ENCODE assay signal across 9 cellular contexts in the genomic region with DNA sequence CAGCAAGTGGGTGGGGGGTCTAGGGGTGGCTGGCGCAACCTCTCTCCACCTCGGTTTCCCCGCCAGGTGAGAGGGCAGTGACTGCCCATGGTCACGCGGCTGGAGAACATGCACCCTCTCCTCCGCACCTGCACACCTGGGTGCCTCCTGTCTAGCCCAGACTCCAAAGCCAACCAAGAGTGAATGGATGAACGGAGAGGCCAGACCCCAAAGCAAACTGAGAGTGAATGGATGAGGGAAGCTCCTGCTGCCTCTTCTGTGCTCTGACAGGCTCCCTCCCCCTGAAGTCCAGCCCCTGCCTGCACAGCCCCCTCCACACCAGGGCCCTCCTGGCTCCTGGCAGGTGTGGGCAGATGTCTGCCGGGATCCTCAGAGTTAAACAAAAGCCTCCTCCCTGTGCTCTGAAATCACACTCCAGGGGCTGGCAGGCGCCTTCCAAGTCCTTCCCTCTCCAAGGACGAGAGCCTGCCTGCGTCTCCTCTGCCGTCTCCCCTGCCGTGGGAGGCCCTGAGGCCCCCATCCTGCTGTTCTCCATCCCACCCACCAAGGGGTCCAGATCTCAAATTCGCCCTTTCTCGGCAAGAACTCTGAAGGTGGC. TPM values are rescaled to one million over a fixed set of nuclear protein-coding genes. Genes with fewer than 3 reads are reported as not detected.
A peak's percentile ranks its signal among the peaks of the same experiment; 100 is the strongest.
DNase-seq lines count a peak whose midpoint lies in the region; ATAC-seq and TF ChIP-seq lines count a peak whose summit lies in the region.
"Had no signal": no experiment of that assay in that cellular context is flagged by ENCODE, and none has a peak within 500 bp of the region (broad histone marks: within the 10 kb centered on the region; RNA-seq: fewer than 3 reads in every experiment).

No MANE protein-coding gene starts in this region.

- peak overlapping the region; percentile 82 to 94 (median 89) for H3K4me3 Mint-ChIP-seq in IgD-negative memory B cell
- peak overlapping the region; percentile 88 for H3K4me3 Mint-ChIP-seq in activated CD4-positive, alpha-beta memory T cell treated with anti-CD3 and anti-CD28 coated beads, Interleukin-2, amount 10 ng/mL, durations not matched to agents 7 days and 5 days
- peak overlapping the region; percentile 92 to 95 for H3K4me3 Mint-ChIP-seq in stimulated activated naive B cell treated with anti-CD40 and anti-IgM and Interleukin-4, amounts not matched to agents 10 μg/mL and 1 μg/mL and 100 μg/mL, for 72 hours

- H3K4me1 ChIP-seq in iPS-15b (ENCODE audit: control insufficient read depth, insufficient read depth, low read length), result peaks cover 2% of the 10 kb centered on the region

- DNase-seq in activated CD4-positive, alpha-beta memory T cell treated with anti-CD3 and anti-CD28 coated beads, Interleukin-2, amount 10 ng/mL, durations not matched to agents 7 days and 5 days, result no peak
- no peak for DNase-seq in stimulated activated naive B cell treated with anti-CD40 and anti-IgM and Interleukin-4, amounts not matched to agents 10 μg/mL and 1 μg/mL and 100 μg/mL, for 72 hours
- DNase-seq in GM20000 (ENCODE audit: low spot score), result no peak
- DNase-seq in germinal center (ENCODE audit: low spot score), result no peak
- no peak for DNase-seq in DMS153 (lab: John Stamatoyannopoulos, UW)
- DNase-seq: NCI-H1694 had no signal

- TF ChIP-seq CTCF in GM20000 (IDR thresholded peaks at IDR 0.05; ENCODE audit: extremely low read depth, missing control alignments), result no peak

- POLR2A ChIA-PET in activated CD4-positive, alpha-beta memory T cell treated with anti-CD3 and anti-CD28 coated beads, Interleukin-2, amount 10 ng/mL, durations not matched to agents 7 days and 5 days (lab: Charles Lee), result interaction anchor here (1.3 to 1.4 kb wide), 2 partner anchors 41 to 104 kb away, joined by 3 read pairs; no protein-coding TSS in a partner anchor

- no peaks in the 10 kb centered on the region for H3K27me3 ChIP-seq in iPS-15b (ENCODE audit: control insufficient read depth, insufficient read depth, low read length)

- CTCF ChIA-PET in activated CD4-positive, alpha-beta memory T cell treated with anti-CD3 and anti-CD28 coated beads, Interleukin-2, amount 10 ng/mL, durations not matched to agents 7 days and 5 days (lab: Charles Lee), result no interaction called here

- H3K36me3 ChIP-seq in iPS-15b (ENCODE audit: control insufficient read depth, insufficient read depth, low read length), result peaks cover 3% of the 10 kb centered on the region

- no peaks in the 10 kb centered on the region for H3K9me3 ChIP-seq in iPS-15b (ENCODE audit: control insufficient read depth, insufficient read depth, low read length)

- H3K36me3 Mint-ChIP-seq in IgD-negative memory B cell, result no peaks in the 10 kb centered on the region
- H3K36me3 Mint-ChIP-seq in activated CD4-positive, alpha-beta memory T cell treated with anti-CD3 and anti-CD28 coated beads, Interleukin-2, amount 10 ng/mL, durations not matched to agents 7 days and 5 days (ENCODE audit: low read depth), result peaks cover 16% of the 10 kb centered on the region
- H3K36me3 Mint-ChIP-seq in stimulated activated naive B cell treated with anti-CD40 and anti-IgM and Interleukin-4, amounts not matched to agents 10 μg/mL and 1 μg/mL and 100 μg/mL, for 72 hours, result peaks cover 10 to 19% of the 10 kb centered on the region in 2 donors

- no peak overlapping the region for H3K9ac ChIP-seq in iPS-15b (ENCODE audit: low read depth, low read length)

- ATAC-seq in stimulated activated naive B cell treated with anti-CD40 and anti-IgM and Interleukin-4, amounts not matched to agents 10 μg/mL and 1 μg/mL and 100 μg/mL, for 72 hours (replicated peaks), result no peak
- ATAC-seq in GM21390 (IDR thresholded peaks at IDR 0.05; ENCODE audit: unreplicated experiment), result no peak

- H3K27ac Mint-ChIP-seq in IgD-negative memory B cell, result peak overlapping the region; percentile 27 to 46 (median 39)
- peak overlapping the region; percentile 42 for H3K27ac Mint-ChIP-seq in activated CD4-positive, alpha-beta memory T cell treated with anti-CD3 and anti-CD28 coated beads, Interleukin-2, amount 10 ng/mL, durations not matched to agents 7 days and 5 days
- H3K27ac Mint-ChIP-seq in stimulated activated naive B cell treated with anti-CD40 and anti-IgM and Interleukin-4, amounts not matched to agents 10 μg/mL and 1 μg/mL and 100 μg/mL, for 72 hours, result peak overlapping the region; percentile 56

- peak overlapping the region; percentile 82 for H3K4me3 ChIP-seq in iPS-15b (ENCODE audit: low read depth, low read length)

- no peaks in the 10 kb centered on the region for H3K27me3 Mint-ChIP-seq in IgD-negative memory B cell
- no peaks in the 10 kb centered on the region for H3K27me3 Mint-ChIP-seq in activated CD4-positive, alpha-beta memory T cell treated with anti-CD3 and anti-CD28 coated beads, Interleukin-2, amount 10 ng/mL, durations not matched to agents 7 days and 5 days
- no peaks in the 10 kb centered on the region for H3K27me3 Mint-ChIP-seq in stimulated activated naive B cell treated with anti-CD40 and anti-IgM and Interleukin-4, amounts not matched to agents 10 μg/mL and 1 μg/mL and 100 μg/mL, for 72 hours

- H3K9me3 Mint-ChIP-seq in IgD-negative memory B cell, result no peaks in the 10 kb centered on the region
- H3K9me3 Mint-ChIP-seq in activated CD4-positive, alpha-beta memory T cell treated with anti-CD3 and anti-CD28 coated beads, Interleukin-2, amount 10 ng/mL, durations not matched to agents 7 days and 5 days, result peaks cover 2% of the 10 kb centered on the region
- H3K9me3 Mint-ChIP-seq in stimulated activated naive B cell treated with anti-CD40 and anti-IgM and Interleukin-4, amounts not matched to agents 10 μg/mL and 1 μg/mL and 100 μg/mL, for 72 hours, result no peaks in the 10 kb centered on the region

- H3K4me1 Mint-ChIP-seq in IgD-negative memory B cell, result peaks cover 5 to 17% (median 5%) of the 10 kb centered on the region in 3 donors
- H3K4me1 Mint-ChIP-seq in activated CD4-positive, alpha-beta memory T cell treated with anti-CD3 and anti-CD28 coated beads, Interleukin-2, amount 10 ng/mL, durations not matched to agents 7 days and 5 days, result peaks cover 30% of the 10 kb centered on the region
- peaks cover 32 to 61% of the 10 kb centered on the region in 2 donors for H3K4me1 Mint-ChIP-seq in stimulated activated naive B cell treated with anti-CD40 and anti-IgM and Interleukin-4, amounts not matched to agents 10 μg/mL and 1 μg/mL and 100 μg/mL, for 72 hours

RNA-seq across cellular contexts. Expression of a gene that starts 2.2 kb away (rescaled TPM):
- polyA plus RNA-seq in IgD-negative memory B cell, result 2.1 TPM
- 10 to 100 TPM; 94.4 to 98.2 TPM for total RNA-seq in activated CD4-positive, alpha-beta memory T cell treated with anti-CD3 and anti-CD28 coated beads, Interleukin-2, amount 10 ng/mL, durations not matched to agents 7 days and 5 days

RNA-seq across cellular contexts. Expression of a gene that starts 33.7 kb away (rescaled TPM):
- 14.9 TPM for polyA plus RNA-seq in IgD-negative memory B cell
- 10 to 100 TPM; 84.2 to 85.1 TPM for total RNA-seq in activated CD4-positive, alpha-beta memory T cell treated with anti-CD3 and anti-CD28 coated beads, Interleukin-2, amount 10 ng/mL, durations not matched to agents 7 days and 5 days
